ENCODE assay signal across 11 cellular contexts in genomic region chr9:134492281-134492691, GRCh38.
DNase-seq lines count a peak whose midpoint lies in the region; ATAC-seq and TF ChIP-seq lines count a peak whose summit lies in the region.
"Had no signal": no experiment of that assay in that cellular context is flagged by ENCODE, and none has a peak within 500 bp of the region (broad histone marks: within the 10 kb centered on the region; RNA-seq: fewer than 3 reads in every experiment).

No MANE protein-coding gene starts in this region.

- no peak for TF ChIP-seq POLR2A in GM18505 (IDR thresholded peaks at IDR 0.05; ENCODE audit: borderline replicate concordance, extremely low read depth, insufficient read depth, insufficient read length)

- no peaks in the 10 kb centered on the region for H3K9me3 ChIP-seq in A673 (ENCODE audit: low read depth, low read length, poor library complexity, severe bottlenecking)

- ATAC-seq in HG02623 (IDR thresholded peaks at IDR 0.05; ENCODE audit: unreplicated experiment) (no peak), HG03457 (IDR thresholded peaks at IDR 0.05; ENCODE audit: unreplicated experiment) (no peak), GM18505 (IDR thresholded peaks at IDR 0.05; ENCODE audit: unreplicated experiment) (no peak)

- H3K4me1 Mint-ChIP-seq in nephron progenitor cell = peaks cover 55% of the 10 kb centered on the region

- no peak overlapping the region for H3K27ac ChIP-seq in A673 (ENCODE audit: low read depth, low read length, poor library complexity, severe bottlenecking)

- no peaks in the 10 kb centered on the region for H3K36me3 Mint-ChIP-seq in nephron progenitor cell (ENCODE audit: low read depth)

- intact Hi-C loops in A673 (cut with micrococcal nuclease; ENCODE audit: unreplicated experiment) = no loop called here

- peaks cover 16% of the 10 kb centered on the region for H3K27me3 Mint-ChIP-seq in nephron progenitor cell (ENCODE audit: low read depth, poor library complexity)

- TF ChIP-seq CTCF in A673 (conservative IDR thresholded peaks at IDR 0.05; ENCODE audit: low read depth, low read length) (no peak), nephron progenitor cell (IDR thresholded peaks at IDR 0.05) (no peak)

- BruUV-seq in A673 (replicated peaks; lab: Mats Ljungman, UMichigan) = no TSS peak

- no peaks in the 10 kb centered on the region for H3K9me3 Mint-ChIP-seq in nephron progenitor cell

- H3K4me3 ChIP-seq in A673 (ENCODE audit: low read depth, low read length, poor library complexity, severe bottlenecking) = no peak overlapping the region

- H3K27ac Mint-ChIP-seq in nephron progenitor cell = no peak overlapping the region

- CTCF ChIA-PET in A673 (lab: Charles Lee) = no interaction called here

- H3K4me3 Mint-ChIP-seq in nephron progenitor cell = peak overlapping the region; percentile 21

- H3K27me3 ChIP-seq in A673 (replicated peaks; ENCODE audit: insufficient read depth, low read depth, low read length, poor library complexity) = no peaks in the 10 kb centered on the region

- H3K4me1 ChIP-seq in A673 (ENCODE audit: insufficient read depth, low read length, poor library complexity, severe bottlenecking) = peaks cover 17% of the 10 kb centered on the region

- POLR2A ChIA-PET in A673 (lab: Charles Lee; ENCODE audit: low non-redundant PET) = no interaction called here

- no peaks in the 10 kb centered on the region for H3K36me3 ChIP-seq in A673 (ENCODE audit: insufficient read depth, low read length, poor library complexity, severe bottlenecking)

- DNase-seq in A673 (ENCODE audit: low spot score) (peak; percentile 50), NCI-H2171 (lab: John Stamatoyannopoulos, UW) (peak; percentile 80), fibroblast of peridontal ligament (ENCODE audit: extremely low read depth) (peak; percentile 97), nephron progenitor cell (no peak), NCI-H1417 treated with DMSO at 0.1 percent for 48 hours (lab: John Stamatoyannopoulos, UW) (no peak)
- DNase-seq: activated CD8-positive, alpha-beta memory T cell treated with anti-CD3 and anti-CD28 coated beads, Interleukin-2, amount 50 U/mL, for 48 hours; Karpas-422; NCI-H345 had no signal

Comparison
In these comparisons a context has a peak if more than half of its experiments do, and no peak if none do; other contexts are left out.
1. DNase-seq: peak in A673 (single experiment), NCI-H2171 (single experiment) and fibroblast of peridontal ligament (single experiment); none in nephron progenitor cell (single experiment) and NCI-H1417 treated with DMSO at 0.1 percent for 48 hours (single experiment).